ENCODE assay signal across 15 cellular contexts in genomic region chr5:112183103-112183634, GRCh38.
DNase-seq lines count a peak whose midpoint lies in the region; ATAC-seq and TF ChIP-seq lines count a peak whose summit lies in the region.
"Had no signal": no experiment of that assay in that cellular context is flagged by ENCODE, and none has a peak within 500 bp of the region (broad histone marks: within the 10 kb centered on the region; RNA-seq: fewer than 3 reads in every experiment).

No MANE protein-coding gene starts in this region.

- TF ChIP-seq CTCF in endothelial cell (IDR thresholded peaks at IDR 0.05; ENCODE audit: unreplicated experiment), result no peak
- TF ChIP-seq CTCF in neural progenitor cell (IDR thresholded peaks at IDR 0.05), result no peak

- H4K20me1 ChIP-seq in neural progenitor cell (ENCODE audit: low read depth), result no peaks in the 10 kb centered on the region

- H3K27ac Mint-ChIP-seq in endothelial cell (ENCODE audit: unreplicated experiment) (peak overlapping the region; percentile 57), neural progenitor cell (peak overlapping the region; percentile 94)
- no peak overlapping the region for H3K27ac Mint-ChIP-seq in natural killer cell treated with Interleukin-12 subunit alpha and Interleukin-12 subunit beta and Interleukin-15 and Interleukin-18, amount 100 ng/mL, for 72 hours

- H3K27me3 Mint-ChIP-seq in endothelial cell (ENCODE audit: unreplicated experiment) (no peaks in the 10 kb centered on the region), neural progenitor cell (ENCODE audit: insufficient read depth, low read depth) (peaks cover 2% of the 10 kb centered on the region)
- peaks cover 0 to 11% of the 10 kb centered on the region in 2 donors for H3K27me3 Mint-ChIP-seq in natural killer cell treated with Interleukin-12 subunit alpha and Interleukin-12 subunit beta and Interleukin-15 and Interleukin-18, amount 100 ng/mL, for 72 hours

- H3K4me2 ChIP-seq in neural progenitor cell, result peak overlapping the region; percentile 52
- H3K4me2 ChIP-seq: SK-N-SH had no signal

- H3K36me3 Mint-ChIP-seq in endothelial cell (ENCODE audit: low read depth, unreplicated experiment) (peaks cover 10% of the 10 kb centered on the region), neural progenitor cell (peaks cover 18% of the 10 kb centered on the region)
- H3K36me3 Mint-ChIP-seq in natural killer cell treated with Interleukin-12 subunit alpha and Interleukin-12 subunit beta and Interleukin-15 and Interleukin-18, amount 100 ng/mL, for 72 hours, result no peaks in the 10 kb centered on the region

- H3K4me1 ChIP-seq in neural progenitor cell, result peaks cover 17% of the 10 kb centered on the region
- H3K4me1 ChIP-seq: tibial nerve had no signal

- no peaks in the 10 kb centered on the region for H3F3A ChIP-seq in neural progenitor cell (ENCODE audit: low read depth)

- no peak overlapping the region for H3K27ac ChIP-seq in neural progenitor cell
- H3K27ac ChIP-seq: 22Rv1, tibial nerve had no signal

- H3K4me1 Mint-ChIP-seq in endothelial cell (ENCODE audit: unreplicated experiment) (peaks cover 3% of the 10 kb centered on the region), neural progenitor cell (peaks cover 54% of the 10 kb centered on the region)
- no peaks in the 10 kb centered on the region for H3K4me1 Mint-ChIP-seq in natural killer cell treated with Interleukin-12 subunit alpha and Interleukin-12 subunit beta and Interleukin-15 and Interleukin-18, amount 100 ng/mL, for 72 hours (ENCODE audit: low read depth in 2 of 2)

- no peaks in the 10 kb centered on the region for H3K9me3 ChIP-seq in neural progenitor cell (ENCODE audit: low read depth)
- H3K9me3 ChIP-seq: SK-N-SH, tibial nerve had no signal

- H2AFZ ChIP-seq in neural progenitor cell (replicated peaks), result no peak overlapping the region

- no peaks in the 10 kb centered on the region for H3K79me2 ChIP-seq in neural progenitor cell (ENCODE audit: low read depth)

- H3K9me3 Mint-ChIP-seq in endothelial cell (ENCODE audit: unreplicated experiment) (no peaks in the 10 kb centered on the region), neural progenitor cell (peaks cover 5% of the 10 kb centered on the region)
- no peaks in the 10 kb centered on the region for H3K9me3 Mint-ChIP-seq in natural killer cell treated with Interleukin-12 subunit alpha and Interleukin-12 subunit beta and Interleukin-15 and Interleukin-18, amount 100 ng/mL, for 72 hours

- no peaks in the 10 kb centered on the region for H3K27me3 ChIP-seq in neural progenitor cell
- H3K27me3 ChIP-seq: tibial nerve had no signal

- DNase-seq in DMS 273 (lab: John Stamatoyannopoulos, UW; ENCODE audit: unreplicated experiment) (peak; percentile 60), DMS 273 treated with DMSO at 0.1 percent for 48 hours (lab: John Stamatoyannopoulos, UW) (no peak), NCI-H69 (lab: John Stamatoyannopoulos, UW) (peak; percentile 79), endothelial cell (ENCODE audit: low spot score) (no peak), neural progenitor cell (ENCODE audit: low spot score) (peak; percentile 58)
- DNase-seq in natural killer cell treated with Interleukin-12 subunit alpha and Interleukin-12 subunit beta and Interleukin-15 and Interleukin-18, amount 100 ng/mL, for 72 hours (ENCODE audit: low spot score), result no peak
- DNase-seq: activated CD4-positive, alpha-beta T cell treated with anti-CD3 and anti-CD28 coated beads, Interleukin-2, amount 50 U/mL, for 4 hours; EL; NCI-H510A; SK-N-SH had no signal

- H3K4me3 Mint-ChIP-seq in endothelial cell (ENCODE audit: unreplicated experiment) (no peak overlapping the region), neural progenitor cell (peak overlapping the region; percentile 1)
- H3K4me3 Mint-ChIP-seq in natural killer cell treated with Interleukin-12 subunit alpha and Interleukin-12 subunit beta and Interleukin-15 and Interleukin-18, amount 100 ng/mL, for 72 hours, result no peak overlapping the region

- H3K9ac ChIP-seq in neural progenitor cell, result no peak overlapping the region
- H3K9ac ChIP-seq: SK-N-SH had no signal

- H3K36me3 ChIP-seq in neural progenitor cell, result no peaks in the 10 kb centered on the region

- ATAC-seq in GM21423 (IDR thresholded peaks at IDR 0.05; ENCODE audit: unreplicated experiment) (no peak), HG03457 (IDR thresholded peaks at IDR 0.05; ENCODE audit: unreplicated experiment) (no peak)
- ATAC-seq in natural killer cell treated with Interleukin-12 subunit alpha and Interleukin-12 subunit beta and Interleukin-15 and Interleukin-18, amount 100 ng/mL, for 72 hours, result no peak
- ATAC-seq: left lobe of liver had no signal

- H3K4me3 ChIP-seq in neural progenitor cell, result no peak overlapping the region
- H3K4me3 ChIP-seq: tibial nerve had no signal

Comparison
In these comparisons a context has a peak if more than half of its experiments do, and no peak if none do; other contexts are left out.
1. DNase-seq: peak in DMS 273 (single experiment), NCI-H69 (single experiment) and neural progenitor cell (single experiment); none in DMS 273 treated with DMSO at 0.1 percent for 48 hours (single experiment), endothelial cell (single experiment) and natural killer cell treated with Interleukin-12 subunit alpha and Interleukin-12 subunit beta and Interleukin-15 and Interleukin-18, amount 100 ng/mL, for 72 hours (single experiment).
2. H3K27ac Mint-ChIP-seq: peak in endothelial cell (single experiment) and neural progenitor cell (single experiment); none in natural killer cell treated with Interleukin-12 subunit alpha and Interleukin-12 subunit beta and Interleukin-15 and Interleukin-18, amount 100 ng/mL, for 72 hours (0 of 2).